1 cellular context compared by ENCODE assay signal in the genomic region with DNA sequence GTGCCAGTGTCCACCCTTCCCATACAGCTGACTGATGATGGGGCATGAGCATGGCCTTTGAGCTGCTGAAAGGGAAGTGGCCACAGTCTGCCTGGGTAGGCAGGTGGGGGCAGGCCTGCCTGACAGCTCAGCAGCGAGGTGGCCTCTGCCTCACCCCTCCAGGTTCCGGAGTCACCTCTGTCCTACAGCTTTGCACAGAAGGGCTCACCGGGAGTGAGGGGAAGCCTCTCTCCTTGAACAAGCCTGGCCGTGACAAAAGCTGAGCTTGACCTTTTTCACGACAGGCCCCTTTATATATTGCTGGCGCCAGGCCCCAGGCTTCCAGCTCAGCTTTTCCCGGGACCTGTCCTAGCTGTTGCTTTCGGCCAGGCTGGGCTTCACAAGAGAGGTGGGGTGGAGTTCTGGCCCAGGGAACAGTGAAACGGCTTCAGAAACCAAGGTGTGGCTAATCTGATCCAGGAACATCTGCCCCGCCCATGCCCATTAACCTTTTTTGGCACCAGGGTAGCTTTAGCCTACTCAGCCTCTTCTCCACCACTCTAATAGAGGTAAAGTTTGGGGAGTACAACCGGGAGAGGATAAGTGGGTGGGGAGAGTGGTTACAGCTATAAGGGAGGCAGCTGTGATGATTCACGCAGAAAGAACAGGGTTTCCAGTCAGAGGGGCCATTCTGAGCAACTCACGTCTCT.
TF ChIP-seq lines count a peak whose summit lies in the region.

No MANE protein-coding gene starts in this region.

TF ChIP-seq in HepG2, 621 proteins besides CTCF, POLR2A, EP300 and RAD21 (continued from another document and continues in another):
- TF ChIP-seq ZEB1 (IDR thresholded peaks at IDR 0.05; ENCODE audit: insufficient replicate concordance, low read depth) (no peak), ZNF891 (CRISPR knock-in tag; IDR thresholded peaks at IDR 0.05) (peak; percentile 67; the same call in 1 of the 2 replicates), ZNF619 (CRISPR knock-in tag; IDR thresholded peaks at IDR 0.05) (no peak), ZSCAN21 (CRISPR knock-in tag; IDR thresholded peaks at IDR 0.05; ENCODE audit: borderline replicate concordance) (no peak), ZSCAN29 (CRISPR knock-in tag; conservative IDR thresholded peaks at IDR 0.05) (no peak), IRX3 (CRISPR knock-in tag; IDR thresholded peaks at IDR 0.05; ENCODE audit: borderline replicate concordance, low read depth) (no peak), ZNF724P (CRISPR knock-in tag; IDR thresholded peaks at IDR 0.05; ENCODE audit: borderline replicate concordance) (no peak), RFX5 (IDR thresholded peaks at IDR 0.05; ENCODE audit: low read depth, low read length) (no peak), GFI1 (CRISPR knock-in tag; IDR thresholded peaks at IDR 0.05; ENCODE audit: borderline replicate concordance) (no peak), WIZ (CRISPR knock-in tag; IDR thresholded peaks at IDR 0.05) (no peak), REL (CRISPR knock-in tag; conservative IDR thresholded peaks at IDR 0.05) (no peak), ZNF839 (CRISPR knock-in tag; IDR thresholded peaks at IDR 0.05; ENCODE audit: borderline replicate concordance) (no peak), FOXA1 (IDR thresholded peaks at IDR 0.05) (no peak), FOXA1 (CRISPR knock-in tag; IDR thresholded peaks at IDR 0.05) (0 out of 2 replicates have a peak, but pooled peaks have one; percentile 5), U2AF2 (IDR thresholded peaks at IDR 0.05; ENCODE audit: low read depth, low read length) (no peak), KDM5B (CRISPR knock-in tag; IDR thresholded peaks at IDR 0.05; ENCODE audit: borderline replicate concordance) (peak; percentile 68; the same call in 1 of the 2 replicates), SMYD3 (CRISPR knock-in tag; IDR thresholded peaks at IDR 0.05) (no peak), ZNF274 (CRISPR knock-in tag; IDR thresholded peaks at IDR 0.05) (0 out of 2 replicates have a peak, but pooled peaks have one; percentile 47), PTBP1 (IDR thresholded peaks at IDR 0.05; ENCODE audit: low read depth, low read length, poor library complexity, severe bottlenecking) (peak; percentile 61), SAP130 (CRISPR knock-in tag; IDR thresholded peaks at IDR 0.05; ENCODE audit: low read depth) (peak; percentile 84), PPARG (CRISPR knock-in tag; conservative IDR thresholded peaks at IDR 0.05) (peak; percentile 98)
- TF ChIP-seq, protein P1, sequence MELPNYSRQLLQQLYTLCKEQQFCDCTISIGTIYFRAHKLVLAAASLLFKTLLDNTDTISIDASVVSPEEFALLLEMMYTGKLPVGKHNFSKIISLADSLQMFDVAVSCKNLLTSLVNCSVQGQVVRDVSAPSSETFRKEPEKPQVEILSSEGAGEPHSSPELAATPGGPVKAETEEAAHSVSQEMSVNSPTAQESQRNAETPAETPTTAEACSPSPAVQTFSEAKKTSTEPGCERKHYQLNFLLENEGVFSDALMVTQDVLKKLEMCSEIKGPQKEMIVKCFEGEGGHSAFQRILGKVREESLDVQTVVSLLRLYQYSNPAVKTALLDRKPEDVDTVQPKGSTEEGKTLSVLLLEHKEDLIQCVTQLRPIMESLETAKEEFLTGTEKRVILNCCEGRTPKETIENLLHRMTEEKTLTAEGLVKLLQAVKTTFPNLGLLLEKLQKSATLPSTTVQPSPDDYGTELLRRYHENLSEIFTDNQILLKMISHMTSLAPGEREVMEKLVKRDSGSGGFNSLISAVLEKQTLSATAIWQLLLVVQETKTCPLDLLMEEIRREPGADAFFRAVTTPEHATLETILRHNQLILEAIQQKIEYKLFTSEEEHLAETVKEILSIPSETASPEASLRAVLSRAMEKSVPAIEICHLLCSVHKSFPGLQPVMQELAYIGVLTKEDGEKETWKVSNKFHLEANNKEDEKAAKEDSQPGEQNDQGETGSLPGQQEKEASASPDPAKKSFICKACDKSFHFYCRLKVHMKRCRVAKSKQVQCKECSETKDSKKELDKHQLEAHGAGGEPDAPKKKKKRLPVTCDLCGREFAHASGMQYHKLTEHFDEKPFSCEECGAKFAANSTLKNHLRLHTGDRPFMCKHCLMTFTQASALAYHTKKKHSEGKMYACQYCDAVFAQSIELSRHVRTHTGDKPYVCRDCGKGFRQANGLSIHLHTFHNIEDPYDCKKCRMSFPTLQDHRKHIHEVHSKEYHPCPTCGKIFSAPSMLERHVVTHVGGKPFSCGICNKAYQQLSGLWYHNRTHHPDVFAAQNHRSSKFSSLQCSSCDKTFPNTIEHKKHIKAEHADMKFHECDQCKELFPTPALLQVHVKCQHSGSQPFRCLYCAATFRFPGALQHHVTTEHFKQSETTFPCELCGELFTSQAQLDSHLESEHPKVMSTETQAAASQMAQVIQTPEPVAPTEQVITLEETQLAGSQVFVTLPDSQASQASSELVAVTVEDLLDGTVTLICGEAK (IDR thresholded peaks at IDR 0.05) = no peak
- TF ChIP-seq, protein P1 (CRISPR knock-in tag; IDR thresholded peaks at IDR 0.05) = peak; percentile 28; the same call in 1 of the 2 replicates
- TF ChIP-seq, protein P2, sequence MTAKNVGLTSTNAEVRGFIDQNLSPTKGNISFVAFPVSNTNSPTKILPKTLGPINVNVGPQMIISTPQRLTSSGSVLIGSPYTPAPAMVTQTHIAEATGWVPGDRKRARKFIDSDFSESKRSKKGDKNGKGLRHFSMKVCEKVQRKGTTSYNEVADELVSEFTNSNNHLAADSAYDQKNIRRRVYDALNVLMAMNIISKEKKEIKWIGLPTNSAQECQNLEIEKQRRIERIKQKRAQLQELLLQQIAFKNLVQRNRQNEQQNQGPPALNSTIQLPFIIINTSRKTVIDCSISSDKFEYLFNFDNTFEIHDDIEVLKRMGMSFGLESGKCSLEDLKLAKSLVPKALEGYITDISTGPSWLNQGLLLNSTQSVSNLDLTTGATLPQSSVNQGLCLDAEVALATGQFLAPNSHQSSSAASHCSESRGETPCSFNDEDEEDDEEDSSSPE (CRISPR knock-in tag; IDR thresholded peaks at IDR 0.05) = no peak
- TF ChIP-seq, protein P3, sequence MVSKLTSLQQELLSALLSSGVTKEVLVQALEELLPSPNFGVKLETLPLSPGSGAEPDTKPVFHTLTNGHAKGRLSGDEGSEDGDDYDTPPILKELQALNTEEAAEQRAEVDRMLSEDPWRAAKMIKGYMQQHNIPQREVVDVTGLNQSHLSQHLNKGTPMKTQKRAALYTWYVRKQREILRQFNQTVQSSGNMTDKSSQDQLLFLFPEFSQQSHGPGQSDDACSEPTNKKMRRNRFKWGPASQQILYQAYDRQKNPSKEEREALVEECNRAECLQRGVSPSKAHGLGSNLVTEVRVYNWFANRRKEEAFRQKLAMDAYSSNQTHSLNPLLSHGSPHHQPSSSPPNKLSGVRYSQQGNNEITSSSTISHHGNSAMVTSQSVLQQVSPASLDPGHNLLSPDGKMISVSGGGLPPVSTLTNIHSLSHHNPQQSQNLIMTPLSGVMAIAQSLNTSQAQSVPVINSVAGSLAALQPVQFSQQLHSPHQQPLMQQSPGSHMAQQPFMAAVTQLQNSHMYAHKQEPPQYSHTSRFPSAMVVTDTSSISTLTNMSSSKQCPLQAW (CRISPR knock-in tag; IDR thresholded peaks at IDR 0.05) = peak; percentile 52
- TF ChIP-seq, protein P4, sequence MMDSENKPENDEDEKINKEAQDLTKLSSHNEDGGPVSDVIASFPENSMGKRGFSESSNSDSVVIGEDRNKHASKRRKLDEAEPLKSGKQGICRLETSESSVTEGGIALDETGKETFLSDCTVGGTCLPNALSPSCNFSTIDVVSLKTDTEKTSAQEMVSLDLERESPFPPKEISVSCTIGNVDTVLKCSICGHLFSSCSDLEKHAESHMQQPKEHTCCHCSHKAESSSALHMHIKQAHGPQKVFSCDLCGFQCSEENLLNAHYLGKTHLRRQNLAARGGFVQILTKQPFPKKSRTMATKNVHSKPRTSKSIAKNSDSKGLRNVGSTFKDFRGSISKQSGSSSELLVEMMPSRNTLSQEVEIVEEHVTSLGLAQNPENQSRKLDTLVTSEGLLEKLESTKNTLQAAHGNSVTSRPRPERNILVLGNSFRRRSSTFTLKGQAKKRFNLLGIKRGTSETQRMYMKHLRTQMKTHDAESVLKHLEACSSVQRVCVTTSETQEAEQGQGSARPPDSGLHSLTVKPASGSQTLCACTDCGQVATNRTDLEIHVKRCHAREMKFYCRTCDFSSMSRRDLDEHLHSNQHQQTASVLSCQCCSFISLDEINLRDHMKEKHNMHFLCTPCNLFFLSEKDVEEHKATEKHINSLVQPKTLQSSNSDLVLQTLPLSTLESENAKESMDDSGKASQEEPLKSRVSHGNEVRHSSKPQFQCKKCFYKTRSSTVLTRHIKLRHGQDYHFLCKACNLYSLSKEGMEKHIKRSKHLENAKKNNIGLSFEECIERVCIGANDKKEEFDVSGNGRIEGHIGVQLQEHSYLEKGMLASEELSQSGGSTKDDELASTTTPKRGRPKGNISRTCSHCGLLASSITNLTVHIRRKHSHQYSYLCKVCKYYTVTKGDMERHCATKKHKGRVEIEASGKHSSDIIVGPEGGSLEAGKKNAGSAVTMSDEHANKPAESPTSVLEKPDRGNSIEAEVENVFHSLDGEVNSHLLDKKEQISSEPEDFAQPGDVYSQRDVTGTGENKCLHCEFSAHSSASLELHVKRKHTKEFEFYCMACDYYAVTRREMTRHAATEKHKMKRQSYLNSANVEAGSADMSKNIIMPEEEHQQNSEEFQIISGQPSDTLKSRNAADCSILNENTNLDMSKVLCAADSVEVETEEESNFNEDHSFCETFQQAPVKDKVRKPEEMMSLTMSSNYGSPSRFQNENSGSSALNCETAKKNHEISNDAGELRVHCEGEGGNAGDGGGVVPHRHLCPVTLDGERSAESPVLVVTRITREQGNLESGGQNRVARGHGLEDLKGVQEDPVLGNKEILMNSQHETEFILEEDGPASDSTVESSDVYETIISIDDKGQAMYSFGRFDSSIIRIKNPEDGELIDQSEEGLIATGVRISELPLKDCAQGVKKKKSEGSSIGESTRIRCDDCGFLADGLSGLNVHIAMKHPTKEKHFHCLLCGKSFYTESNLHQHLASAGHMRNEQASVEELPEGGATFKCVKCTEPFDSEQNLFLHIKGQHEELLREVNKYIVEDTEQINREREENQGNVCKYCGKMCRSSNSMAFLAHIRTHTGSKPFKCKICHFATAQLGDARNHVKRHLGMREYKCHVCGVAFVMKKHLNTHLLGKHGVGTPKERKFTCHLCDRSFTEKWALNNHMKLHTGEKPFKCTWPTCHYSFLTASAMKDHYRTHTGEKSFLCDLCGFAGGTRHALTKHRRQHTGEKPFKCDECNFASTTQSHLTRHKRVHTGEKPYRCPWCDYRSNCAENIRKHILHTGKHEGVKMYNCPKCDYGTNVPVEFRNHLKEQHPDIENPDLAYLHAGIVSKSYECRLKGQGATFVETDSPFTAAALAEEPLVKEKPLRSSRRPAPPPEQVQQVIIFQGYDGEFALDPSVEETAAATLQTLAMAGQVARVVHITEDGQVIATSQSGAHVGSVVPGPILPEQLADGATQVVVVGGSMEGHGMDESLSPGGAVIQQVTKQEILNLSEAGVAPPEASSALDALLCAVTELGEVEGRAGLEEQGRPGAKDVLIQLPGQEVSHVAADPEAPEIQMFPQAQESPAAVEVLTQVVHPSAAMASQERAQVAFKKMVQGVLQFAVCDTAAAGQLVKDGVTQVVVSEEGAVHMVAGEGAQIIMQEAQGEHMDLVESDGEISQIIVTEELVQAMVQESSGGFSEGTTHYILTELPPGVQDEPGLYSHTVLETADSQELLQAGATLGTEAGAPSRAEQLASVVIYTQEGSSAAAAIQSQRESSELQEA (CRISPR knock-in tag; IDR thresholded peaks at IDR 0.05; ENCODE audit: not compliant biosample characterization) = no peak
- TF ChIP-seq, protein P5, sequence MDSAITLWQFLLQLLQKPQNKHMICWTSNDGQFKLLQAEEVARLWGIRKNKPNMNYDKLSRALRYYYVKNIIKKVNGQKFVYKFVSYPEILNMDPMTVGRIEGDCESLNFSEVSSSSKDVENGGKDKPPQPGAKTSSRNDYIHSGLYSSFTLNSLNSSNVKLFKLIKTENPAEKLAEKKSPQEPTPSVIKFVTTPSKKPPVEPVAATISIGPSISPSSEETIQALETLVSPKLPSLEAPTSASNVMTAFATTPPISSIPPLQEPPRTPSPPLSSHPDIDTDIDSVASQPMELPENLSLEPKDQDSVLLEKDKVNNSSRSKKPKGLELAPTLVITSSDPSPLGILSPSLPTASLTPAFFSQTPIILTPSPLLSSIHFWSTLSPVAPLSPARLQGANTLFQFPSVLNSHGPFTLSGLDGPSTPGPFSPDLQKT (CRISPR knock-in tag; IDR thresholded peaks at IDR 0.05; ENCODE audit: borderline replicate concordance) = no peak
- TF ChIP-seq, protein P6, sequence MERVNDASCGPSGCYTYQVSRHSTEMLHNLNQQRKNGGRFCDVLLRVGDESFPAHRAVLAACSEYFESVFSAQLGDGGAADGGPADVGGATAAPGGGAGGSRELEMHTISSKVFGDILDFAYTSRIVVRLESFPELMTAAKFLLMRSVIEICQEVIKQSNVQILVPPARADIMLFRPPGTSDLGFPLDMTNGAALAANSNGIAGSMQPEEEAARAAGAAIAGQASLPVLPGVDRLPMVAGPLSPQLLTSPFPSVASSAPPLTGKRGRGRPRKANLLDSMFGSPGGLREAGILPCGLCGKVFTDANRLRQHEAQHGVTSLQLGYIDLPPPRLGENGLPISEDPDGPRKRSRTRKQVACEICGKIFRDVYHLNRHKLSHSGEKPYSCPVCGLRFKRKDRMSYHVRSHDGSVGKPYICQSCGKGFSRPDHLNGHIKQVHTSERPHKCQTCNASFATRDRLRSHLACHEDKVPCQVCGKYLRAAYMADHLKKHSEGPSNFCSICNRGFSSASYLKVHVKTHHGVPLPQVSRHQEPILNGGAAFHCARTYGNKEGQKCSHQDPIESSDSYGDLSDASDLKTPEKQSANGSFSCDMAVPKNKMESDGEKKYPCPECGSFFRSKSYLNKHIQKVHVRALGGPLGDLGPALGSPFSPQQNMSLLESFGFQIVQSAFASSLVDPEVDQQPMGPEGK (CRISPR knock-in tag; IDR thresholded peaks at IDR 0.05) = peak; percentile 88
